8 cellular contexts compared by ENCODE assay signal in genomic region chr10:87342249-87342703, GRCh38. TPM values are rescaled to one million over a fixed set of nuclear protein-coding genes. Genes with fewer than 3 reads are reported as not detected.
DNase-seq lines count a peak whose midpoint lies in the region; ATAC-seq, FAIRE-seq and TF ChIP-seq lines count a peak whose summit lies in the region.
"Not testable (repeated sequence)": the region's sequence is repeated elsewhere in the genome, so short reads cannot be mapped to it uniquely, and the experiment has no call there.

No MANE protein-coding gene starts in this region.

- POLR2A ChIA-PET in activated CD4-positive, alpha-beta T cell treated with anti-CD3 and anti-CD28 coated beads for 36 hours (lab: Charles Lee), result not testable (repeated sequence)

- peak; percentile 88 for ATAC-seq in HG03432 (IDR thresholded peaks at IDR 0.05; ENCODE audit: unreplicated experiment)
- peak; percentile 89 for ATAC-seq in activated CD4-positive, alpha-beta T cell treated with anti-CD3 and anti-CD28 coated beads for 36 hours

- intact Hi-C loops in activated CD4-positive, alpha-beta T cell treated with anti-CD3 and anti-CD28 coated beads for 36 hours (cut with DNase I, micrococcal nuclease), result loop anchor here in 1 of 2 experiments (5.0 kb wide), 1 partner anchor 520 kb away; the partner anchor contains the start of genes KLLN and PTEN

- H3K4me3 ChIP-seq in choroid plexus epithelial cell (ENCODE audit: low read depth, low read length), result peak overlapping the region; percentile 63

- H3K27me3 Mint-ChIP-seq in activated CD4-positive, alpha-beta T cell treated with anti-CD3 and anti-CD28 coated beads for 36 hours, result not testable (repeated sequence)

- H3K9me3 Mint-ChIP-seq in activated CD4-positive, alpha-beta T cell treated with anti-CD3 and anti-CD28 coated beads for 36 hours (ENCODE audit: low read depth), result not testable (repeated sequence)

- H3K4me1 Mint-ChIP-seq in activated CD4-positive, alpha-beta T cell treated with anti-CD3 and anti-CD28 coated beads for 36 hours, result peaks cover 23% of the 10 kb centered on the region

- TF ChIP-seq CTCF in choroid plexus epithelial cell (conservative IDR thresholded peaks at IDR 0.05; ENCODE audit: low read depth, low read length), result not testable (repeated sequence)

- DNase-seq in Ammon's horn (ENCODE audit: low spot score), result peak; percentile 91
- DNase-seq in GM19239 (ENCODE audit: insufficient read length, low spot score), result peak; percentile 2
- DNase-seq in NCI-H446 treated with DMSO at 0.1 percent for 48 hours (lab: John Stamatoyannopoulos, UW), result peak; percentile 53
- peak; percentile 88 for DNase-seq in activated CD4-positive, alpha-beta T cell treated with anti-CD3 and anti-CD28 coated beads for 36 hours
- DNase-seq in choroid plexus epithelial cell (ENCODE audit: low read depth), result peak; percentile 87
- peak; percentile 80 for DNase-seq in kidney glomerular epithelial cell (lab: John Stamatoyannopoulos, UW)
- DNase-seq in stimulated activated CD4-positive, alpha-beta T cell treated with anti-CD3 and anti-CD28 coated beads, Interleukin-15, amount 100 ng/mL, for 1 hour (ENCODE audit: low read depth in 1 of 2, low spot score in 1 of 2), result peak; percentile 58 to 63

- CTCF ChIA-PET in activated CD4-positive, alpha-beta T cell treated with anti-CD3 and anti-CD28 coated beads for 36 hours (lab: Charles Lee), result not testable (repeated sequence)

- not testable (repeated sequence) for H3K36me3 Mint-ChIP-seq in activated CD4-positive, alpha-beta T cell treated with anti-CD3 and anti-CD28 coated beads for 36 hours (ENCODE audit: low read depth)

- FAIRE-seq in GM19239 (lab: Jason Lieb, UNC), result not testable (repeated sequence)

- peak overlapping the region; percentile 85 for H3K4me3 Mint-ChIP-seq in activated CD4-positive, alpha-beta T cell treated with anti-CD3 and anti-CD28 coated beads for 36 hours

- H3K27ac Mint-ChIP-seq in activated CD4-positive, alpha-beta T cell treated with anti-CD3 and anti-CD28 coated beads for 36 hours, result peak overlapping the region; percentile 86

RNA-seq across cellular contexts. Expression of gene NUTM2D, which starts 15.3 kb away (rescaled TPM):
- 1 to 10 TPM; 1.3 to 1.5 TPM for total RNA-seq in activated CD4-positive, alpha-beta T cell treated with anti-CD3 and anti-CD28 coated beads for 36 hours

Comparison
In these comparisons a context has a peak if more than half of its experiments do, and no peak if none do; other contexts are left out.
1. Peak in every context shown above with its lines: DNase-seq, ATAC-seq and H3K4me3 ChIP-seq.
2. DNase-seq: peak in every context shown above with its lines; median percentile 91 in Ammon's horn; 88 in activated CD4-positive, alpha-beta T cell treated with anti-CD3 and anti-CD28 coated beads for 36 hours; 87 in choroid plexus epithelial cell; 80 in kidney glomerular epithelial cell; 60 in stimulated activated CD4-positive, alpha-beta T cell treated with anti-CD3 and anti-CD28 coated beads, Interleukin-15, amount 100 ng/mL, for 1 hour; 53 in NCI-H446 treated with DMSO at 0.1 percent for 48 hours; 2 in GM19239.